Comparison of ENCODE assay signal across 3 cellular contexts in the genomic region with DNA sequence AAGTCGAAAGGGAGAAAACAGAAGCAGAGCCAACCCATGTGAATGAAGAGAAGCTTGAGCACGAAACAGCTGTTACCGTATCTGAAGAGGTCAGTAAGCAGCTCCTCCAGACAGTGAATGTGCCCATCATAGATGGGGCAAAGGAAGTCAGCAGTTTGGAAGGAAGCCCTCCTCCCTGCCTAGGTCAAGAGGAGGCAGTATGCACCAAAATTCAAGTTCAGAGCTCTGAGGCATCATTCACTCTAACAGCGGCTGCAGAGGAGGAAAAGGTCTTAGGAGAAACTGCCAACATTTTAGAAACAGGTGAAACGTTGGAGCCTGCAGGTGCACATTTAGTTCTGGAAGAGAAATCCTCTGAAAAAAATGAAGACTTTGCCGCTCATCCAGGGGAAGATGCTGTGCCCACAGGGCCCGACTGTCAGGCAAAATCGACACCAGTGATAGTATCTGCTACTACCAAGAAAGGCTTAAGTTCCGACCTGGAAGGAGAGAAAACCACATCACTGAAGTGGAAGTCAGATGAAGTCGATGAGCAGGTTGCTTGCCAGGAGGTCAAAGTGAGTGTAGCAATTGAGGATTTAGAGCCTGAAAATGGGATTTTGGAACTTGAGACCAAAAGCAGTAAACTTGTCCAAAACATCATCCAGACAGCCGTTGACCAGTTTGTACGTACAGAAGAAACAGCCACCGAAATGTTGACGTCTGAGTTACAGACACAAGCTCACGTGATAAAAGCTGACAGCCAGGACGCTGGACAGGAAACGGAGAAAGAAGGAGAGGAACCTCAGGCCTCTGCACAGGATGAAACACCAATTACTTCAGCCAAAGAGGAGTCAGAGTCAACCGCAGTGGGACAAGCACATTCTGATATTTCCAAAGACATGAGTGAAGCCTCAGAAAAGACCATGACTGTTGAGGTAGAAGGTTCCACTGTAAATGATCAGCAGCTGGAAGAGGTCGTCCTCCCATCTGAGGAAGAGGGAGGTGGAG.
TF ChIP-seq lines count a peak whose summit lies in the region.

No MANE protein-coding gene starts in this region.

TF ChIP-seq in IMR-90, 13 proteins besides CTCF, POLR2A, EP300 and RAD21:
- TF ChIP-seq SMC3 (IDR thresholded peaks at IDR 0.05; ENCODE audit: low read depth, low read length) (no peak), FOS (IDR thresholded peaks at IDR 0.05; ENCODE audit: low read depth, low read length) (no peak), RCOR1 (IDR thresholded peaks at IDR 0.05; ENCODE audit: insufficient replicate concordance, low read length) (no peak), MXI1 (IDR thresholded peaks at IDR 0.05; ENCODE audit: borderline replicate concordance, low read depth, low read length) (no peak), MAZ (IDR thresholded peaks at IDR 0.05; ENCODE audit: borderline replicate concordance, low read depth, low read length) (no peak), BHLHE40 (IDR thresholded peaks at IDR 0.05; ENCODE audit: low read depth, low read length) (no peak), MAFK (IDR thresholded peaks at IDR 0.05; ENCODE audit: low read depth, low read length) (no peak), CEBPB (IDR thresholded peaks at IDR 0.05; ENCODE audit: low read depth, low read length) (no peak), NFE2L2 (IDR thresholded peaks at IDR 0.05; ENCODE audit: low read depth, low read length) (no peak), RFX5 (IDR thresholded peaks at IDR 0.05; ENCODE audit: low read depth, low read length) (no peak), CHD1 (IDR thresholded peaks at IDR 0.05; ENCODE audit: low read depth, low read length) (no peak)
- TF ChIP-seq, protein P1, sequence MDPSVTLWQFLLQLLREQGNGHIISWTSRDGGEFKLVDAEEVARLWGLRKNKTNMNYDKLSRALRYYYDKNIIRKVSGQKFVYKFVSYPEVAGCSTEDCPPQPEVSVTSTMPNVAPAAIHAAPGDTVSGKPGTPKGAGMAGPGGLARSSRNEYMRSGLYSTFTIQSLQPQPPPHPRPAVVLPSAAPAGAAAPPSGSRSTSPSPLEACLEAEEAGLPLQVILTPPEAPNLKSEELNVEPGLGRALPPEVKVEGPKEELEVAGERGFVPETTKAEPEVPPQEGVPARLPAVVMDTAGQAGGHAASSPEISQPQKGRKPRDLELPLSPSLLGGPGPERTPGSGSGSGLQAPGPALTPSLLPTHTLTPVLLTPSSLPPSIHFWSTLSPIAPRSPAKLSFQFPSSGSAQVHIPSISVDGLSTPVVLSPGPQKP (IDR thresholded peaks at IDR 0.05; ENCODE audit: borderline replicate concordance, low read depth, low read length) = no peak
- TF ChIP-seq, protein P2, sequence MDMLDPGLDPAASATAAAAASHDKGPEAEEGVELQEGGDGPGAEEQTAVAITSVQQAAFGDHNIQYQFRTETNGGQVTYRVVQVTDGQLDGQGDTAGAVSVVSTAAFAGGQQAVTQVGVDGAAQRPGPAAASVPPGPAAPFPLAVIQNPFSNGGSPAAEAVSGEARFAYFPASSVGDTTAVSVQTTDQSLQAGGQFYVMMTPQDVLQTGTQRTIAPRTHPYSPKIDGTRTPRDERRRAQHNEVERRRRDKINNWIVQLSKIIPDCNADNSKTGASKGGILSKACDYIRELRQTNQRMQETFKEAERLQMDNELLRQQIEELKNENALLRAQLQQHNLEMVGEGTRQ (IDR thresholded peaks at IDR 0.05; ENCODE audit: low read depth, low read length) = no peak

TF ChIP-seq in K562, 482 proteins besides CTCF, POLR2A, EP300 and RAD21:
- TF ChIP-seq CTBP1 (IDR thresholded peaks at IDR 0.05; ENCODE audit: borderline replicate concordance) (0 out of 2 replicates have a peak, but pooled peaks have one; percentile 13), CBX2 (IDR thresholded peaks at IDR 0.05; ENCODE audit: insufficient read depth, low read length, poor library complexity, severe bottlenecking) (no peak), BHLHE40 (IDR thresholded peaks at IDR 0.05; ENCODE audit: low read length) (0 out of 2 replicates have a peak, but pooled peaks have one; percentile 14)
TF ChIP-seq in K562: peak in this region for 2.

TF ChIP-seq in GM12891, 5 proteins besides CTCF, POLR2A, EP300 and RAD21:
- TF ChIP-seq PAX5 (IDR thresholded peaks at IDR 0.05; ENCODE audit: insufficient read depth, low read length, severe bottlenecking) (no peak), POU2F2 (IDR thresholded peaks at IDR 0.05; ENCODE audit: low read depth, low read length) (no peak), POLR2AphosphoS5 (IDR thresholded peaks at IDR 0.05; ENCODE audit: low read depth, low read length) (no peak), SPI1 (IDR thresholded peaks at IDR 0.05; ENCODE audit: low read depth, low read length) (no peak), TAF1 (IDR thresholded peaks at IDR 0.05; ENCODE audit: low read depth, low read length) (no peak)
